2 cellular contexts compared by ENCODE assay signal in genomic region chr4:94480362-94480951, GRCh38.
TF ChIP-seq lines count a peak whose summit lies in the region.

No MANE protein-coding gene starts in this region.

TF ChIP-seq in GM12878, 131 proteins besides CTCF, POLR2A, EP300 and RAD21:
- TF ChIP-seq ZBTB11 (CRISPR knock-in tag; IDR thresholded peaks at IDR 0.05) (no peak), ETV6 (conservative IDR thresholded peaks at IDR 0.05 in 1 of 2, IDR thresholded peaks at IDR 0.05 in 1 of 2; ENCODE audit: borderline replicate concordance in 1 of 2, low read depth in 1 of 2) (no peak), GATAD2B (conservative IDR thresholded peaks at IDR 0.05; ENCODE audit: low read depth) (no peak), BRCA1 (IDR thresholded peaks at IDR 0.05; ENCODE audit: low read depth, low read length) (no peak), IRF3 (IDR thresholded peaks at IDR 0.05) (no peak), GABPA (IDR thresholded peaks at IDR 0.05; ENCODE audit: low read depth) (no peak), HDGF (IDR thresholded peaks at IDR 0.05) (no peak), IRF4 (IDR thresholded peaks at IDR 0.05; ENCODE audit: low read depth, low read length) (no peak), RBBP5 (conservative IDR thresholded peaks at IDR 0.05) (no peak), MAX (IDR thresholded peaks at IDR 0.05; ENCODE audit: low read depth, low read length) (no peak), PAX5 (IDR thresholded peaks at IDR 0.05; ENCODE audit: borderline replicate concordance, low read depth, low read length) (no peak), NRF1 (conservative IDR thresholded peaks at IDR 0.05; ENCODE audit: low read depth, low read length) (no peak), NFXL1 (IDR thresholded peaks at IDR 0.05; ENCODE audit: borderline replicate concordance) (no peak), SMC3 (IDR thresholded peaks at IDR 0.05; ENCODE audit: borderline replicate concordance, low read length) (no peak)
TF ChIP-seq in GM12878: peak in this region for 0.

TF ChIP-seq in HepG2, 621 proteins besides CTCF, POLR2A, EP300 and RAD21:
- TF ChIP-seq SMAD3 (CRISPR knock-in tag; IDR thresholded peaks at IDR 0.05) (no peak), ZSCAN12 (CRISPR knock-in tag; IDR thresholded peaks at IDR 0.05) (no peak), SYNCRIP (IDR thresholded peaks at IDR 0.05; ENCODE audit: insufficient read depth, low read depth, low read length) (no peak), THRA (CRISPR knock-in tag; IDR thresholded peaks at IDR 0.05; ENCODE audit: borderline replicate concordance) (no peak)
